1 cellular context compared by ENCODE assay signal in the genomic region with DNA sequence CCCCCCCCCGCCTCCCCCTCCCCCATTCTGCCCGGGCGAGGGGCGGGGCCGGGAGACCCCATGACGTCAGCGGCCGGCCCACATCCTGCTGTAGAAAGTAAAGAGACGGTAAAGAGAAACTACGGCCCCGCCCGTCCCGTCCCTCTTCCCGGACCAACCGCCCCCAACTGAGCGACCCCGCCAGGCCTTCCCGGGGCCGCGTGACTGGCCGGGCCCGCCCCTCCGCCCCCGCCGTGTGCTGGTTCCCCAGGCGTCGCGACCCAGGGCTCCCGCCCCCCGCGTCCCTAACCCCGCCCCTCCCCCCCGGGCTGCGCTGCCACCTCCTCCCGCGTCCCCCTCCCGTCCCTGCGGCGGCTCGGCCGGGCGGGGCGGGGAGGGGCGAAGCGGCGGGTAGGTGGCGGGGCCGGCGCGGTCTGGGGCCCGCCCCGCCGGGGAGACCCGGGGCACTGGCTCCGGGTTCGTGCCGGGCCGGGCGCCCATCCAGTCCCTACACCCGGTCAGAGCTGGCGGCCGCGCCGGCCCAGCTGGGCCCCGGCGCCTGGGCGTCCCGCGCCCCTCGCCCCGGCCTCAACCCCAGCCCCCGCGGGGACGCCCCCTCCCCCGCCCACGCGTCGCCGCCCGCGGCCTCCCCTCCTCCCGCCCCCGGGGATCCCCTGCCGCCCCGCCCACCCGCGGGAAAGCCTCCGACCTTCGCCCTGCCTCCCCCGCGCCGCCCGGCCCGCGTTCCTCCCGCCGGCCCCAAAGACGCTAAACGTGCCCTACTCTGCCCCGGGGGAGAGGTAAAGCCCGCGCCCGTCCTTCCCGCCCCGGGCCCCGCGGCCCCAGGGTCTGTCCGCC.
TF ChIP-seq lines count a peak whose summit lies in the region.

No MANE protein-coding gene starts in this region.

TF ChIP-seq in HepG2, 621 proteins besides CTCF, POLR2A, EP300 and RAD21 (continued from another document and continues in another):
- TF ChIP-seq, protein P1, sequence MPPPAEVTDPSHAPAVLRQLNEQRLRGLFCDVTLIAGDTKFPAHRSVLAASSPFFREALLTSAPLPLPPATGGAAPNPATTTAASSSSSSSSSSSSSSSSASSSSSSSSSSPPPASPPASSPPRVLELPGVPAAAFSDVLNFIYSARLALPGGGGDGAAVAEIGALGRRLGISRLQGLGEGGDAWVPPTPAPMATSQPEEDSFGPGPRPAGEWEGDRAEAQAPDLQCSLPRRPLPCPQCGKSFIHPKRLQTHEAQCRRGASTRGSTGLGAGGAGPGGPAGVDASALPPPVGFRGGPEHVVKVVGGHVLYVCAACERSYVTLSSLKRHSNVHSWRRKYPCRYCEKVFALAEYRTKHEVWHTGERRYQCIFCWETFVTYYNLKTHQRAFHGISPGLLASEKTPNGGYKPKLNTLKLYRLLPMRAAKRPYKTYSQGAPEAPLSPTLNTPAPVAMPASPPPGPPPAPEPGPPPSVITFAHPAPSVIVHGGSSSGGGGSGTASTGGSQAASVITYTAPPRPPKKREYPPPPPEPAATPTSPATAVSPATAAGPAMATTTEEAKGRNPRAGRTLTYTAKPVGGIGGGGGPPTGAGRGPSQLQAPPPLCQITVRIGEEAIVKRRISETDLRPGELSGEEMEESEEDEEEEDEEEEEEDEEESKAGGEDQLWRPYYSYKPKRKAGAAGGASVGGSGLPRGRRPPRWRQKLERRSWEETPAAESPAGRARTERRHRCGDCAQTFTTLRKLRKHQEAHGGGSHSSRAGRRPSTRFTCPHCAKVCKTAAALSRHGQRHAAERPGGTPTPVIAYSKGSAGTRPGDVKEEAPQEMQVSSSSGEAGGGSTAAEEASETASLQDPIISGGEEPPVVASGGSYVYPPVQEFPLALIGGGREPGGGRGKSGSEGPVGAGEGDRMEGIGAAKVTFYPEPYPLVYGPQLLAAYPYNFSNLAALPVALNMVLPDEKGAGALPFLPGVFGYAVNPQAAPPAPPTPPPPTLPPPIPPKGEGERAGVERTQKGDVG (CRISPR knock-in tag; IDR thresholded peaks at IDR 0.05; ENCODE audit: borderline replicate concordance), result no peak
- TF ChIP-seq NFKBIZ (CRISPR knock-in tag; IDR thresholded peaks at IDR 0.05) (no peak), ZNF234 (CRISPR knock-in tag; conservative IDR thresholded peaks at IDR 0.05) (no peak), NFE2L2 (IDR thresholded peaks at IDR 0.05; ENCODE audit: low read length) (no peak), TBL1XR1 (IDR thresholded peaks at IDR 0.05; ENCODE audit: borderline replicate concordance, low read length, partially characterized antibody) (no peak), ZIK1 (CRISPR knock-in tag; IDR thresholded peaks at IDR 0.05; ENCODE audit: borderline replicate concordance, low read depth) (no peak), HIVEP1 (CRISPR knock-in tag; IDR thresholded peaks at IDR 0.05) (peak; percentile 98), KDM6A (CRISPR knock-in tag; IDR thresholded peaks at IDR 0.05; ENCODE audit: low read depth) (no peak), ZNF616 (CRISPR knock-in tag; IDR thresholded peaks at IDR 0.05; ENCODE audit: low read depth) (no peak), HMGXB4 (CRISPR knock-in tag; IDR thresholded peaks at IDR 0.05; ENCODE audit: borderline replicate concordance in 1 of 2, low read depth in 1 of 2) (0 out of 4 replicates have a peak, but pooled peaks of 1 of the 2 experiments have one; percentile 4), ZZZ3 (CRISPR knock-in tag; IDR thresholded peaks at IDR 0.05; ENCODE audit: borderline replicate concordance) (no peak), NFATC3 (CRISPR knock-in tag; IDR thresholded peaks at IDR 0.05) (no peak), ZNF256 (CRISPR knock-in tag; conservative IDR thresholded peaks at IDR 0.05) (no peak), ATF4 (CRISPR knock-in tag; IDR thresholded peaks at IDR 0.05) (no peak), LCORL (IDR thresholded peaks at IDR 0.05) (no peak), LCORL (CRISPR knock-in tag; IDR thresholded peaks at IDR 0.05) (0 out of 2 replicates have a peak, but pooled peaks have one; percentile 37), ZBTB39 (CRISPR knock-in tag; IDR thresholded peaks at IDR 0.05) (no peak), ZC3H4 (CRISPR knock-in tag; IDR thresholded peaks at IDR 0.05; ENCODE audit: borderline replicate concordance) (no peak), MTA3 (CRISPR knock-in tag; IDR thresholded peaks at IDR 0.05) (no peak), ELF1 (CRISPR knock-in tag; IDR thresholded peaks at IDR 0.05) (peak; percentile 18; the same call in 1 of the 2 replicates), ZFP41 (CRISPR knock-in tag; IDR thresholded peaks at IDR 0.05; ENCODE audit: borderline replicate concordance) (no peak), SOX5 (CRISPR knock-in tag; IDR thresholded peaks at IDR 0.05; ENCODE audit: borderline replicate concordance) (peak; percentile 49; the same call in 1 of the 2 replicates), RFXANK (CRISPR knock-in tag; IDR thresholded peaks at IDR 0.05) (no peak), ZNF549 (CRISPR knock-in tag; IDR thresholded peaks at IDR 0.05) (no peak), CENPT (CRISPR knock-in tag; IDR thresholded peaks at IDR 0.05; ENCODE audit: low read depth) (no peak), MAFF (IDR thresholded peaks at IDR 0.05; ENCODE audit: low read depth, low read length) (no peak), JARID2 (CRISPR knock-in tag; IDR thresholded peaks at IDR 0.05; ENCODE audit: insufficient replicate concordance) (no peak), ZNF24 (IDR thresholded peaks at IDR 0.05) (no peak), FUBP1 (CRISPR knock-in tag; IDR thresholded peaks at IDR 0.05; ENCODE audit: borderline replicate concordance) (no peak), KAT2B (IDR thresholded peaks at IDR 0.05; ENCODE audit: borderline replicate concordance, low read depth, low read length) (no peak), ZNF546 (CRISPR knock-in tag; conservative IDR thresholded peaks at IDR 0.05) (no peak), TBX3 (IDR thresholded peaks at IDR 0.05; ENCODE audit: borderline replicate concordance) (no peak), RCOR2 (CRISPR knock-in tag; IDR thresholded peaks at IDR 0.05) (no peak), POLR2AphosphoS5 (IDR thresholded peaks at IDR 0.05; ENCODE audit: low read depth, low read length) (no peak), CHCHD3 (CRISPR knock-in tag; IDR thresholded peaks at IDR 0.05) (no peak), ZNF441 (CRISPR knock-in tag; IDR thresholded peaks at IDR 0.05; ENCODE audit: borderline replicate concordance) (no peak), CERS6 (CRISPR knock-in tag; IDR thresholded peaks at IDR 0.05) (no peak)
- TF ChIP-seq, protein P2, sequence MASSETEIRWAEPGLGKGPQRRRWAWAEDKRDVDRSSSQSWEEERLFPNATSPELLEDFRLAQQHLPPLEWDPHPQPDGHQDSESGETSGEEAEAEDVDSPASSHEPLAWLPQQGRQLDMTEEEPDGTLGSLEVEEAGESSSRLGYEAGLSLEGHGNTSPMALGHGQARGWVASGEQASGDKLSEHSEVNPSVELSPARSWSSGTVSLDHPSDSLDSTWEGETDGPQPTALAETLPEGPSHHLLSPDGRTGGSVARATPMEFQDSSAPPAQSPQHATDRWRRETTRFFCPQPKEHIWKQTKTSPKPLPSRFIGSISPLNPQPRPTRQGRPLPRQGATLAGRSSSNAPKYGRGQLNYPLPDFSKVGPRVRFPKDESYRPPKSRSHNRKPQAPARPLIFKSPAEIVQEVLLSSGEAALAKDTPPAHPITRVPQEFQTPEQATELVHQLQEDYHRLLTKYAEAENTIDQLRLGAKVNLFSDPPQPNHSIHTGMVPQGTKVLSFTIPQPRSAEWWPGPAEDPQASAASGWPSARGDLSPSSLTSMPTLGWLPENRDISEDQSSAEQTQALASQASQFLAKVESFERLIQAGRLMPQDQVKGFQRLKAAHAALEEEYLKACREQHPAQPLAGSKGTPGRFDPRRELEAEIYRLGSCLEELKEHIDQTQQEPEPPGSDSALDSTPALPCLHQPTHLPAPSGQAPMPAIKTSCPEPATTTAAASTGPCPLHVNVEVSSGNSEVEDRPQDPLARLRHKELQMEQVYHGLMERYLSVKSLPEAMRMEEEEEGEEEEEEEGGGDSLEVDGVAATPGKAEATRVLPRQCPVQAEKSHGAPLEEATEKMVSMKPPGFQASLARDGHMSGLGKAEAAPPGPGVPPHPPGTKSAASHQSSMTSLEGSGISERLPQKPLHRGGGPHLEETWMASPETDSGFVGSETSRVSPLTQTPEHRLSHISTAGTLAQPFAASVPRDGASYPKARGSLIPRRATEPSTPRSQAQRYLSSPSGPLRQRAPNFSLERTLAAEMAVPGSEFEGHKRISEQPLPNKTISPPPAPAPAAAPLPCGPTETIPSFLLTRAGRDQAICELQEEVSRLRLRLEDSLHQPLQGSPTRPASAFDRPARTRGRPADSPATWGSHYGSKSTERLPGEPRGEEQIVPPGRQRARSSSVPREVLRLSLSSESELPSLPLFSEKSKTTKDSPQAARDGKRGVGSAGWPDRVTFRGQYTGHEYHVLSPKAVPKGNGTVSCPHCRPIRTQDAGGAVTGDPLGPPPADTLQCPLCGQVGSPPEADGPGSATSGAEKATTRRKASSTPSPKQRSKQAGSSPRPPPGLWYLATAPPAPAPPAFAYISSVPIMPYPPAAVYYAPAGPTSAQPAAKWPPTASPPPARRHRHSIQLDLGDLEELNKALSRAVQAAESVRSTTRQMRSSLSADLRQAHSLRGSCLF (CRISPR knock-in tag; IDR thresholded peaks at IDR 0.05; ENCODE audit: borderline replicate concordance), result no peak
- TF ChIP-seq, protein P3, sequence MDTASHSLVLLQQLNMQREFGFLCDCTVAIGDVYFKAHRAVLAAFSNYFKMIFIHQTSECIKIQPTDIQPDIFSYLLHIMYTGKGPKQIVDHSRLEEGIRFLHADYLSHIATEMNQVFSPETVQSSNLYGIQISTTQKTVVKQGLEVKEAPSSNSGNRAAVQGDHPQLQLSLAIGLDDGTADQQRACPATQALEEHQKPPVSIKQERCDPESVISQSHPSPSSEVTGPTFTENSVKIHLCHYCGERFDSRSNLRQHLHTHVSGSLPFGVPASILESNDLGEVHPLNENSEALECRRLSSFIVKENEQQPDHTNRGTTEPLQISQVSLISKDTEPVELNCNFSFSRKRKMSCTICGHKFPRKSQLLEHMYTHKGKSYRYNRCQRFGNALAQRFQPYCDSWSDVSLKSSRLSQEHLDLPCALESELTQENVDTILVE (CRISPR knock-in tag; IDR thresholded peaks at IDR 0.05), result peak; percentile 90; the same call in 1 of the 2 replicates
- TF ChIP-seq, protein P4, sequence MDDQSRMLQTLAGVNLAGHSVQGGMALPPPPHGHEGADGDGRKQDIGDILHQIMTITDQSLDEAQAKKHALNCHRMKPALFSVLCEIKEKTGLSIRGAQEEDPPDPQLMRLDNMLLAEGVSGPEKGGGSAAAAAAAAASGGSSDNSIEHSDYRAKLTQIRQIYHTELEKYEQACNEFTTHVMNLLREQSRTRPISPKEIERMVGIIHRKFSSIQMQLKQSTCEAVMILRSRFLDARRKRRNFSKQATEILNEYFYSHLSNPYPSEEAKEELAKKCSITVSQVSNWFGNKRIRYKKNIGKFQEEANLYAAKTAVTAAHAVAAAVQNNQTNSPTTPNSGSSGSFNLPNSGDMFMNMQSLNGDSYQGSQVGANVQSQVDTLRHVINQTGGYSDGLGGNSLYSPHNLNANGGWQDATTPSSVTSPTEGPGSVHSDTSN (CRISPR knock-in tag; IDR thresholded peaks at IDR 0.05; ENCODE audit: borderline replicate concordance), result no peak
